ENCODE assay signal across 11 cellular contexts in the genomic region with DNA sequence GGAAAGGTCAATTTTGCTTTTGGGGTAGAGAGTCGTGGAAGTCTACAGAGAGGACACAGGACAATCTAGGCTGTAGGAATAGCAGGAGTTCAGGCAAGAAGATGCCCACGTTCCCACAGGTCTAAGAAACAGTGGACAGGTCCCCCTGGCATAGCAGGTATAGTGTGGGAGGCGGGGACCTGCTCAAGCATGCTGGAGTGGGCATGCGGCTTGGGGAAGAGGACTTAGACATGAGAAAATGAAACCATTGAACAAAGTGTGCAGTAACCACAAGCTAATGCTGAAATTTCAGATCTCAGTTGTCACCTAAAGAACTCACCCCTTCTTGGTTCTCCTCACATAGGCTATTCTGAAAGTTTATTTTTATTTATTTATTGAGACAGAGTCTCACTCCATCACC.
DNase-seq lines count a peak whose midpoint lies in the region; ATAC-seq and TF ChIP-seq lines count a peak whose summit lies in the region.
"Had no signal": no experiment of that assay in that cellular context is flagged by ENCODE, and none has a peak within 500 bp of the region (broad histone marks: within the 10 kb centered on the region; RNA-seq: fewer than 3 reads in every experiment).

No MANE protein-coding gene starts in this region.

- TF ChIP-seq CTCF in body of pancreas (IDR thresholded peaks at IDR 0.05): no peak

- no peak overlapping the region for H2BK12ac ChIP-seq in neuronal stem cell (ENCODE audit: low read length)

- no CpG with 5 or more reads among the region's 4 CpGs for WGBS in neuronal stem cell (ENCODE audit: extremely low coverage in 2 of 2, insufficient read length in 2 of 2, insufficient replicate concordance in 1 of 2), 2 donors
- 69 to 75% methylated on average over 4 of the region's 4 CpGs for WGBS in body of pancreas, 2 donors

- H3K27ac ChIP-seq in neuronal stem cell (replicated peaks; ENCODE audit: low read length) (no peak overlapping the region), body of pancreas (no peak overlapping the region)
- H3K27ac ChIP-seq: hepatocyte, Peyer's patch, transverse colon had no signal

- H2AK5ac ChIP-seq in neuronal stem cell (ENCODE audit: low read depth, low read length): no peak overlapping the region

- intact Hi-C loops in body of pancreas (cut with DNase I): no loop called here

- H3K79me1 ChIP-seq in neuronal stem cell (ENCODE audit: low read depth, low read length): no peaks in the 10 kb centered on the region

- ATAC-seq in GM19035 (IDR thresholded peaks at IDR 0.05; ENCODE audit: unreplicated experiment): peak; percentile 78
- ATAC-seq in GM21786 (IDR thresholded peaks at IDR 0.05; ENCODE audit: unreplicated experiment): peak; percentile 82
- peak; percentile 81 for ATAC-seq in HG03280 (IDR thresholded peaks at IDR 0.05; ENCODE audit: unreplicated experiment)
- no peak for ATAC-seq in body of pancreas

- no peak for DNase-seq in neuronal stem cell (ENCODE audit: low spot score)
- no peak for DNase-seq in body of pancreas
- no peak for DNase-seq in DMS 273 (lab: John Stamatoyannopoulos, UW; ENCODE audit: unreplicated experiment)
- DNase-seq in NCI-H1436 (lab: John Stamatoyannopoulos, UW): no peak
- DNase-seq: activated T-cell treated with anti-CD3 and anti-CD28 coated beads for 4 hours, Peyer's patch, transverse colon had no signal

- no peaks in the 10 kb centered on the region for H3K9me3 ChIP-seq in neuronal stem cell (replicated peaks in 1 of 2; ENCODE audit: control insufficient read depth in 2 of 2, insufficient read depth in 1 of 2, low read depth in 1 of 2, low read length in 2 of 2)
- no peaks in the 10 kb centered on the region for H3K9me3 ChIP-seq in body of pancreas
- H3K9me3 ChIP-seq: Peyer's patch, transverse colon had no signal

- H3K4me1 ChIP-seq in neuronal stem cell (ENCODE audit: control insufficient read depth in 2 of 2, insufficient read depth in 1 of 2, low read depth in 1 of 2, low read length in 2 of 2) (peaks cover 9 to 20% of the 10 kb centered on the region in 2 donors), body of pancreas (no peaks in the 10 kb centered on the region)
- H3K4me1 ChIP-seq: Peyer's patch, transverse colon had no signal

- no peak for TF ChIP-seq POLR2A in body of pancreas (IDR thresholded peaks at IDR 0.05)

- no peak overlapping the region for H3K9ac ChIP-seq in neuronal stem cell (ENCODE audit: low read depth, low read length, poor library complexity)

- no peak overlapping the region for H3K4ac ChIP-seq in neuronal stem cell (ENCODE audit: low read length)

- H3K27me3 ChIP-seq in neuronal stem cell (ENCODE audit: control insufficient read depth in 3 of 3, insufficient read depth in 3 of 3, low read depth in 1 of 3, low read length in 3 of 3) (no peaks in the 10 kb centered on the region), body of pancreas (no peaks in the 10 kb centered on the region)
- H3K27me3 ChIP-seq: hepatocyte, Peyer's patch, transverse colon had no signal

- H3K14ac ChIP-seq in neuronal stem cell (ENCODE audit: low read length): no peak overlapping the region

- no peak overlapping the region for H4K91ac ChIP-seq in neuronal stem cell (ENCODE audit: low read depth, low read length, poor library complexity)

- peak overlapping the region; percentile 84 for H3K18ac ChIP-seq in neuronal stem cell (ENCODE audit: low read length)

- no peak overlapping the region for H4K8ac ChIP-seq in neuronal stem cell (ENCODE audit: low read depth, low read length)

- H2AFZ ChIP-seq in neuronal stem cell (ENCODE audit: low read length): no peak overlapping the region
- H2AFZ ChIP-seq: hepatocyte had no signal

- no peak overlapping the region for H3K4me2 ChIP-seq in neuronal stem cell (ENCODE audit: insufficient read depth, low read length, poor library complexity, severe bottlenecking)
- H3K4me2 ChIP-seq: hepatocyte had no signal

- no peak overlapping the region for H2BK5ac ChIP-seq in neuronal stem cell (ENCODE audit: low read length)

- no peak overlapping the region for H2BK15ac ChIP-seq in neuronal stem cell (ENCODE audit: low read length)

- H3K36me3 ChIP-seq in neuronal stem cell (replicated peaks in 1 of 2; ENCODE audit: control insufficient read depth in 2 of 2, insufficient read depth in 2 of 2, low read length in 2 of 2): no peaks in the 10 kb centered on the region
- H3K36me3 ChIP-seq in body of pancreas (replicated peaks in 1 of 2; ENCODE audit: insufficient read depth in 1 of 2, low read depth in 2 of 2): no peaks in the 10 kb centered on the region
- H3K36me3 ChIP-seq: Peyer's patch, transverse colon had no signal

- H2BK120ac ChIP-seq in neuronal stem cell (ENCODE audit: low read depth, low read length): no peak overlapping the region

- H3K23ac ChIP-seq in neuronal stem cell (ENCODE audit: low read depth, low read length, poor library complexity): no peak overlapping the region

- no peak overlapping the region for H3K4me3 ChIP-seq in neuronal stem cell (ENCODE audit: low read length in 2 of 2)
- H3K4me3 ChIP-seq in body of pancreas: no peak overlapping the region
- H3K4me3 ChIP-seq: hepatocyte, Peyer's patch, transverse colon had no signal
